ENCODE assay signal across 16 cellular contexts in genomic region chr5:57416246-57416996, GRCh38.
DNase-seq lines count a peak whose midpoint lies in the region; ATAC-seq, FAIRE-seq and TF ChIP-seq lines count a peak whose summit lies in the region.
"Had no signal": no experiment of that assay in that cellular context is flagged by ENCODE, and none has a peak within 500 bp of the region (broad histone marks: within the 10 kb centered on the region; RNA-seq: fewer than 3 reads in every experiment).

No MANE protein-coding gene starts in this region.

- peak overlapping the region in 1 of 2 experiments; percentile 16; a peak in 2 of 4 replicates for H4K8ac ChIP-seq in IMR-90 (ENCODE audit: low read depth in 2 of 2, low read length in 2 of 2)
- H4K8ac ChIP-seq in H1 (ENCODE audit: extremely low read depth, insufficient read depth, low read length), result no peak overlapping the region
- H4K8ac ChIP-seq in mesendoderm (ENCODE audit: low read depth, low read length), result no peak overlapping the region

- H3K4me2 ChIP-seq in IMR-90 (ENCODE audit: low read depth, low read length) (no peak overlapping the region), H1 (ENCODE audit: insufficient read depth in 1 of 2, low read depth in 2 of 2, low read length in 2 of 2) (no peak overlapping the region), mesendoderm (ENCODE audit: low read length) (no peak overlapping the region)
- H3K4me2 ChIP-seq: neural progenitor cell had no signal

- H2BK120ac ChIP-seq in IMR-90 (ENCODE audit: low read depth, low read length) (peak overlapping the region; percentile 82), H1 (replicated peaks; ENCODE audit: low read depth, low read length) (no peak overlapping the region), mesendoderm (ENCODE audit: low read depth, low read length) (no peak overlapping the region)

- H3K14ac ChIP-seq in IMR-90 (replicated peaks; ENCODE audit: low read depth, low read length) (peak overlapping the region; percentile 68), H1 (ENCODE audit: insufficient read length) (no peak overlapping the region)

- intact Hi-C loops in IMR-90 (cut with micrococcal nuclease), result no loop called here

- peak overlapping the region; percentile 9; the same call in 1 of the 2 replicates for H3K4me3 ChIP-seq in BE2C (ENCODE audit: low read depth, low read length)
- H3K4me3 ChIP-seq in IMR-90 (ENCODE audit: insufficient read depth, low read depth, low read length), result no peak overlapping the region
- H3K4me3 ChIP-seq in H1 (ENCODE audit: extremely low read depth in 1 of 4, insufficient read depth in 2 of 4, low read depth in 3 of 4, low read length in 4 of 4), result no peak overlapping the region
- no peak overlapping the region for H3K4me3 ChIP-seq in mesendoderm (ENCODE audit: low read length)
- H3K4me3 ChIP-seq: dorsolateral prefrontal cortex, neural progenitor cell had no signal

- in situ Hi-C loops in IMR-90 (cut with MboI; ENCODE audit: low sequenced_read_pairs), result loop anchor here (25.0 kb wide), 1 partner anchor 1046 kb away; the partner anchor contains the start of gene PLK2

- H3K9ac ChIP-seq in IMR-90 (ENCODE audit: low read depth, low read length) (peak overlapping the region; percentile 9; the same call in 1 of the 2 replicates), H1 (replicated peaks in 1 of 4; ENCODE audit: extremely low read depth in 1 of 4, low read depth in 3 of 4, low read length in 3 of 4) (no peak overlapping the region), mesendoderm (ENCODE audit: low read length) (no peak overlapping the region)
- H3K9ac ChIP-seq: neural progenitor cell had no signal

- peak overlapping the region; percentile 8; the same call in 1 of the 2 replicates for H3K23ac ChIP-seq in IMR-90 (ENCODE audit: low read depth, low read length)
- no peak overlapping the region for H3K23ac ChIP-seq in H1 (ENCODE audit: insufficient read length)
- H3K23ac ChIP-seq in mesendoderm (ENCODE audit: low read length), result no peak overlapping the region

- TF ChIP-seq CTCF in BE2C (IDR thresholded peaks at IDR 0.05; ENCODE audit: low read depth, low read length), result no peak
- no peak for TF ChIP-seq CTCF in IMR-90 (conservative IDR thresholded peaks at IDR 0.05; ENCODE audit: low read depth, low read length)
- TF ChIP-seq CTCF in H1 (IDR thresholded peaks at IDR 0.05; ENCODE audit: control extremely low read depth in 1 of 3, insufficient read depth in 1 of 3, low read depth in 1 of 3, low read length in 3 of 3), result no peak

- BruUV-seq in IMR-90 (replicated peaks; lab: Mats Ljungman, UMichigan), result no TSS peak

- no peak overlapping the region for H2BK12ac ChIP-seq in H1 (ENCODE audit: low read depth, low read length)

- no peak for TF ChIP-seq EP300 in H1 (IDR thresholded peaks at IDR 0.05; ENCODE audit: borderline replicate concordance in 1 of 2, low read depth in 2 of 2, low read length in 2 of 2)

- peak overlapping the region; percentile 10 for H3K18ac ChIP-seq in IMR-90 (ENCODE audit: low read depth, low read length)
- no peak overlapping the region for H3K18ac ChIP-seq in H1 (ENCODE audit: extremely low read depth, low read length)
- no peak overlapping the region for H3K18ac ChIP-seq in mesendoderm (ENCODE audit: low read length)

- no peaks in the 10 kb centered on the region for H3K27me3 ChIP-seq in BE2C
- H3K27me3 ChIP-seq in IMR-90 (ENCODE audit: control insufficient read depth, insufficient read depth, low read length), result no peaks in the 10 kb centered on the region
- H3K27me3 ChIP-seq in H1 (replicated peaks in 1 of 4; ENCODE audit: control insufficient read depth in 3 of 4, extremely low read depth in 1 of 4, insufficient read depth in 3 of 4, low read length in 3 of 4), result no peaks in the 10 kb centered on the region
- no peaks in the 10 kb centered on the region for H3K27me3 ChIP-seq in mesendoderm (ENCODE audit: insufficient read depth, low read length, poor library complexity)
- H3K27me3 ChIP-seq: dorsolateral prefrontal cortex, neural progenitor cell had no signal

- no peak for FAIRE-seq in H1 (lab: Jason Lieb, UNC)

- H4K20me1 ChIP-seq in IMR-90 (ENCODE audit: insufficient read depth, low read length) (no peaks in the 10 kb centered on the region), H1 (replicated peaks in 1 of 2; ENCODE audit: control insufficient read depth in 1 of 2, insufficient read depth in 2 of 2, low read length in 2 of 2) (no peaks in the 10 kb centered on the region)

- H3K56ac ChIP-seq in IMR-90 (ENCODE audit: extremely low read depth, insufficient read depth, low read length) (no peak overlapping the region), H1 (replicated peaks; ENCODE audit: insufficient read length, low read depth, low read length) (no peak overlapping the region), mesendoderm (ENCODE audit: low read length) (no peak overlapping the region)

- peak overlapping the region; percentile 35; the same call in 2 of the 3 replicates for H2BK15ac ChIP-seq in IMR-90 (ENCODE audit: low read depth, low read length)
- no peak overlapping the region for H2BK15ac ChIP-seq in H1 (ENCODE audit: low read length)
- no peak overlapping the region for H2BK15ac ChIP-seq in mesendoderm (replicated peaks; ENCODE audit: low read depth)

- H3K4ac ChIP-seq in IMR-90 (ENCODE audit: low read depth, low read length) (peak overlapping the region; percentile 74), H1 (replicated peaks; ENCODE audit: insufficient read length, low read depth, low read length) (no peak overlapping the region), mesendoderm (ENCODE audit: low read depth, low read length) (no peak overlapping the region)

- H3K27ac ChIP-seq in IMR-90 (ENCODE audit: insufficient read depth, low read length) (peak overlapping the region; percentile 56; the same call in 1 of the 2 replicates), H1 (ENCODE audit: low read depth, low read length) (no peak overlapping the region), mesendoderm (ENCODE audit: low read depth, low read length) (no peak overlapping the region)
- H3K27ac ChIP-seq: neural progenitor cell, VCaP had no signal

- POLR2A ChIA-PET in IMR-90 (lab: Charles Lee; ENCODE audit: unreplicated experiment), result no interaction called here
- POLR2A ChIA-PET in H1 (lab: Charles Lee; ENCODE audit: partially characterized antibody), result no interaction called here

- TF ChIP-seq RAD21 in IMR-90 (IDR thresholded peaks at IDR 0.05; ENCODE audit: low read length), result no peak
- TF ChIP-seq RAD21 in H1 (IDR thresholded peaks at IDR 0.05 in 1 of 2, conservative IDR thresholded peaks at IDR 0.05 in 1 of 2; ENCODE audit: low read depth in 2 of 2, low read length in 2 of 2), result no peak

- no peaks in the 10 kb centered on the region for H3K79me1 ChIP-seq in IMR-90 (ENCODE audit: low read depth in 1 of 2, low read length in 2 of 2)
- H3K79me1 ChIP-seq in H1 (ENCODE audit: low read depth, low read length), result no peaks in the 10 kb centered on the region
- no peaks in the 10 kb centered on the region for H3K79me1 ChIP-seq in mesendoderm (ENCODE audit: low read length)

- TF ChIP-seq POLR2A in IMR-90 (IDR thresholded peaks at IDR 0.05; ENCODE audit: low read depth, low read length) (no peak), H1 (IDR thresholded peaks at IDR 0.05; ENCODE audit: control extremely low read depth in 1 of 2, low read depth in 2 of 2, low read length in 2 of 2) (no peak)

- no peak overlapping the region for H2BK5ac ChIP-seq in IMR-90 (ENCODE audit: low read depth, low read length, poor library complexity, severe bottlenecking)
- no peak overlapping the region for H2BK5ac ChIP-seq in H1 (ENCODE audit: low read depth, low read length)
- no peak overlapping the region for H2BK5ac ChIP-seq in mesendoderm (ENCODE audit: low read length)

- no peaks in the 10 kb centered on the region for H3K23me2 ChIP-seq in H1 (ENCODE audit: low read depth, low read length)

- H2AK9ac ChIP-seq in IMR-90 (replicated peaks; ENCODE audit: low read depth, low read length, poor library complexity), result peak overlapping the region; percentile 33

- H3K4me1 ChIP-seq in BE2C (peaks cover 20% of the 10 kb centered on the region), IMR-90 (ENCODE audit: control insufficient read depth, insufficient read depth, low read length) (peaks cover 10% of the 10 kb centered on the region), H1 (replicated peaks in 1 of 4; ENCODE audit: control insufficient read depth in 3 of 4, insufficient read depth in 4 of 4, low read length in 3 of 4) (no peaks in the 10 kb centered on the region), mesendoderm (ENCODE audit: control insufficient read depth, low read depth, low read length) (peaks cover 2% of the 10 kb centered on the region)
- H3K4me1 ChIP-seq: neural progenitor cell had no signal

- dilution Hi-C loops in IMR-90 (cut with HindIII; ENCODE audit: low sequenced_read_pairs, unreplicated experiment), result no loop called here

- H3K9me1 ChIP-seq in IMR-90 (ENCODE audit: insufficient read depth, low read length), result peaks cover 12% of the 10 kb centered on the region

- H2AK5ac ChIP-seq in IMR-90 (ENCODE audit: low read depth, low read length), result peak overlapping the region; percentile 88
- no peak overlapping the region for H2AK5ac ChIP-seq in H1 (ENCODE audit: low read depth, low read length)
- H2AK5ac ChIP-seq in mesendoderm (ENCODE audit: low read length), result no peak overlapping the region

- CTCF ChIA-PET in IMR-90 (lab: Yijun Ruan, JAX) (interaction anchor here (0.6 to 0.7 kb wide), 2 partner anchors 122 to 439 kb away, joined by 3 read pairs; no protein-coding TSS in a partner anchor), H1 (lab: Charles Lee; ENCODE audit: partially characterized antibody) (no interaction called here)

- 76% methylated on average over 2 of the region's 5 CpGs; no CpG with 5 or more reads in 1 of the 2 experiments for whole genome bisulfite sequencing in IMR-90 (ENCODE audit: extremely low coverage in 2 of 2, insufficient read length in 1 of 2), 2 experiments
- 88% methylated on average over 5 of the region's 5 CpGs; no CpG with 5 or more reads in 1 of the 2 experiments for WGBS in H1 (ENCODE audit: extremely low coverage in 1 of 2, insufficient coverage in 1 of 2, insufficient read length in 1 of 2, insufficient replicate concordance in 2 of 2, low coverage in 1 of 2, low lambda C conversion rate in 2 of 2, missing lambda C conversion rate in 1 of 2), 2 experiments
- no CpG with 5 or more reads among the region's 5 CpGs for WGBS in mesendoderm (ENCODE audit: extremely low coverage, insufficient coverage, low lambda C conversion rate)

- H3K9me3 ChIP-seq in BE2C, result no peaks in the 10 kb centered on the region
- H3K9me3 ChIP-seq in IMR-90 (ENCODE audit: control insufficient read depth, insufficient read depth, low read length), result no peaks in the 10 kb centered on the region
- H3K9me3 ChIP-seq in H1 (ENCODE audit: insufficient read depth in 2 of 2, low read depth in 1 of 2, low read length in 1 of 2), result no peaks in the 10 kb centered on the region

- ATAC-seq in IMR-90 (ENCODE audit: low read depth) (peak; percentile 85), GM19324 (IDR thresholded peaks at IDR 0.05; ENCODE audit: low FRiP score, unreplicated experiment) (no peak)
- ATAC-seq: left lobe of liver had no signal

- H4K5ac ChIP-seq in IMR-90 (ENCODE audit: low read depth, low read length), result peak overlapping the region; percentile 1; the same call in 1 of the 2 replicates
- H4K5ac ChIP-seq in H1 (ENCODE audit: insufficient read length, low read depth, low read length), result no peak overlapping the region
- H4K5ac ChIP-seq in mesendoderm (ENCODE audit: low read length), result no peak overlapping the region

- H3K36me3 ChIP-seq in BE2C (no peaks in the 10 kb centered on the region), IMR-90 (ENCODE audit: control insufficient read depth, insufficient read depth, low read length) (no peaks in the 10 kb centered on the region), H1 (ENCODE audit: control insufficient read depth in 2 of 4, insufficient read depth in 4 of 4, low read length in 3 of 4) (no peaks in the 10 kb centered on the region), mesendoderm (ENCODE audit: control insufficient read depth, insufficient read depth, low read length) (no peaks in the 10 kb centered on the region)
- H3K36me3 ChIP-seq: neural progenitor cell had no signal

- H2BK20ac ChIP-seq in IMR-90 (ENCODE audit: low read depth, low read length), result peak overlapping the region; percentile 47
- no peak overlapping the region for H2BK20ac ChIP-seq in H1 (ENCODE audit: low read length)

- peak overlapping the region; percentile 53 for H2AFZ ChIP-seq in IMR-90 (replicated peaks; ENCODE audit: low read length, poor library complexity)
- peak overlapping the region; percentile 65; the same call in 1 of the 2 replicates for H2AFZ ChIP-seq in H1 (ENCODE audit: low read length)
- H2AFZ ChIP-seq: neural progenitor cell had no signal

- DNase-seq in BE2C (peak; percentile 53), IMR-90 (peak; percentile 85), H1 (ENCODE audit: low read depth in 1 of 2, low spot score in 2 of 2) (no peak), mesendoderm (peak; percentile 39), islet precursor cell (no peak), NCI-H1105 treated with DMSO at 0.1 percent for 48 hours (lab: John Stamatoyannopoulos, UW) (no peak), COLO668 (lab: John Stamatoyannopoulos, UW; ENCODE audit: unreplicated experiment) (no peak)
- DNase-seq: activated naive CD8-positive, alpha-beta T cell treated with anti-CD3 and anti-CD28 coated beads for 36 hours; CD4-positive, alpha-beta T cell; dorsolateral prefrontal cortex; Karpas-422; NCI-H1694 treated with DMSO at 0.1 percent for 48 hours had no signal

- H3K79me2 ChIP-seq in H1 (ENCODE audit: control insufficient read depth in 1 of 2, insufficient read depth in 2 of 2, low read length in 2 of 2) (no peaks in the 10 kb centered on the region), mesendoderm (ENCODE audit: control insufficient read depth, insufficient read depth, low read length) (no peaks in the 10 kb centered on the region)

- H4K91ac ChIP-seq in IMR-90 (ENCODE audit: insufficient read depth, low read depth, low read length) (peak overlapping the region; percentile 26), H1 (replicated peaks; ENCODE audit: insufficient read length, low read length) (no peak overlapping the region)

Comparison
In these comparisons a context has a peak if more than half of its experiments do, and no peak if none do; other contexts are left out.
1. DNase-seq: peak in BE2C (single experiment), IMR-90 (single experiment) and mesendoderm (single experiment); none in H1 (0 of 2), islet precursor cell (single experiment), NCI-H1105 treated with DMSO at 0.1 percent for 48 hours (single experiment) and COLO668 (single experiment).